8 cellular contexts compared by ENCODE assay signal in the genomic region with DNA sequence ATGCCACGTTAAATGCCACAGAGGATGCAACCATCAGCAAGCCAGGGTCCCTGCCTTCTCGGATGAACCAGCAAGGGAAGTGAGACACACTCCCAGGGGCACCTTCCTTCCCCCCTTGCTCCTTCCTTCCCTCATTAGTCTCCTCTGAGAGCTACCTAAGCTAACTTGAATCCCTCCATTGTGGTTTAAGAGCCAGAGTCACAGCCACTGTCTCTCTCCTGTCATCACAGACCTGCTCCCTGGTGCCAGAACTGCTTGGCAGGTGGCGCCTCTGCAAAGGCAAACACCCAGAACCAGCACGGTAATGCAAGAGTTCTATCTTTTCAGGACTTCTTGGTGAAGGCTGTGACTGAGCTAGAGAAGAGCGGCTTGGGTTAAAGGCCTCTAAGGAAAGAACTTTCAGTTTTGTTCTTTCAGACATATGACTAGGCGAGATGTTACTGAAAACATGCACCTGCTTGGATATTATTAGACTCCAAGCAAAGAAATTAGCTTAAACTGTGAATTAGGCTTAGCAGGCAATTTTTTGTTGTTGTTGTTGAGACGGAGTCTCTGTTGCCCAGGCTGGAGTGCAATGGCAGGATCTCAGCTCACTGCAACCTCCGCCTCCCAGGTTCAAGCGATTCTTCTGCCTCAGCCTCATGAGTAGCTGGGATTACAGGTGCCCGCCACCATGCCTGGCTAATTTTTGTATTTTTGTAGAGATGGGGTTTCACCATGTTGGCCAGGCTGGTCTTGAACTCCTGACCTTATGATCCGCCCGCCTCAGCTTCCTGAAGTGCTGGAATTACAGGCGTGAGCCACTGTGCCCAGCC. TPM values are rescaled to one million over a fixed set of nuclear protein-coding genes. Genes with fewer than 3 reads are reported as not detected.
DNase-seq lines count a peak whose midpoint lies in the region; ATAC-seq lines count a peak whose summit lies in the region.
"Not testable (repeated sequence)": the region's sequence is repeated elsewhere in the genome, so short reads cannot be mapped to it uniquely, and the experiment has no call there.

No MANE protein-coding gene starts in this region.

- peak overlapping the region; percentile 91 for H3K27ac Mint-ChIP-seq in activated T-cell treated with anti-CD3 and anti-CD28 coated beads, Interleukin-2, amount 50 U/mL, for 72 hours
- H3K27ac Mint-ChIP-seq in stimulated activated effector memory CD8-positive, alpha-beta T cell treated with anti-CD3 and anti-CD28 coated beads, Interleukin-12 subunit alpha, Interleukin-12 subunit beta, amount 100 ng/mL, for 72 hours, result peak overlapping the region; percentile 95

- intact Hi-C loops in left ventricle myocardium superior (cut with micrococcal nuclease), result not testable (repeated sequence)

- ATAC-seq in GM19023 (IDR thresholded peaks at IDR 0.05; ENCODE audit: unreplicated experiment) (peak; percentile 82), GM21723 (IDR thresholded peaks at IDR 0.05; ENCODE audit: unreplicated experiment) (peak; percentile 78), HG03139 (IDR thresholded peaks at IDR 0.05; ENCODE audit: unreplicated experiment) (peak; percentile 78), left ventricle myocardium superior (peak; percentile 66)
- ATAC-seq in activated T-cell treated with anti-CD3 and anti-CD28 coated beads, Interleukin-2, amount 50 U/mL, for 72 hours (replicated peaks in 1 of 2), result peak; percentile 68 to 71
- peak; percentile 81 for ATAC-seq in stimulated activated effector memory CD8-positive, alpha-beta T cell treated with anti-CD3 and anti-CD28 coated beads, Interleukin-12 subunit alpha, Interleukin-12 subunit beta, amount 100 ng/mL, for 72 hours

- peak overlapping the region; percentile 76 to 82 for H3K4me3 Mint-ChIP-seq in activated T-cell treated with anti-CD3 and anti-CD28 coated beads, Interleukin-2, amount 50 U/mL, for 72 hours
- peak overlapping the region; percentile 73 for H3K4me3 Mint-ChIP-seq in stimulated activated effector memory CD8-positive, alpha-beta T cell treated with anti-CD3 and anti-CD28 coated beads, Interleukin-12 subunit alpha, Interleukin-12 subunit beta, amount 100 ng/mL, for 72 hours

- not testable (repeated sequence) for H3K9me3 Mint-ChIP-seq in activated T-cell treated with anti-CD3 and anti-CD28 coated beads, Interleukin-2, amount 50 U/mL, for 72 hours; stimulated activated effector memory CD8-positive, alpha-beta T cell treated with anti-CD3 and anti-CD28 coated beads, Interleukin-12 subunit alpha, Interleukin-12 subunit beta, amount 100 ng/mL, for 72 hours

- DNase-seq in DMS53 (lab: John Stamatoyannopoulos, UW), result peak; percentile 55
- peak; percentile 67 for DNase-seq in NCI-H510A treated with DMSO at 0.1 percent for 48 hours (lab: John Stamatoyannopoulos, UW)
- DNase-seq in activated T-cell treated with anti-CD3 and anti-CD28 coated beads, Interleukin-2, amount 50 U/mL, for 72 hours, result peak; percentile 47 to 51
- peak; percentile 53 for DNase-seq in left ventricle myocardium superior
- not testable (repeated sequence) for DNase-seq in stimulated activated effector memory CD8-positive, alpha-beta T cell treated with anti-CD3 and anti-CD28 coated beads, Interleukin-12 subunit alpha, Interleukin-12 subunit beta, amount 100 ng/mL, for 72 hours (ENCODE audit: low spot score in 2 of 2)

- H3K4me1 Mint-ChIP-seq in activated T-cell treated with anti-CD3 and anti-CD28 coated beads, Interleukin-2, amount 50 U/mL, for 72 hours (ENCODE audit: low read depth), result peaks cover 80% of the 10 kb centered on the region
- H3K4me1 Mint-ChIP-seq in stimulated activated effector memory CD8-positive, alpha-beta T cell treated with anti-CD3 and anti-CD28 coated beads, Interleukin-12 subunit alpha, Interleukin-12 subunit beta, amount 100 ng/mL, for 72 hours, result peaks cover 76% of the 10 kb centered on the region

- peaks cover 4 to 10% of the 10 kb centered on the region in 2 donors for H3K36me3 Mint-ChIP-seq in activated T-cell treated with anti-CD3 and anti-CD28 coated beads, Interleukin-2, amount 50 U/mL, for 72 hours (ENCODE audit: insufficient read depth in 2 of 2)
- H3K36me3 Mint-ChIP-seq in stimulated activated effector memory CD8-positive, alpha-beta T cell treated with anti-CD3 and anti-CD28 coated beads, Interleukin-12 subunit alpha, Interleukin-12 subunit beta, amount 100 ng/mL, for 72 hours, result peaks cover 81% of the 10 kb centered on the region

- not testable (repeated sequence) for H3K27me3 Mint-ChIP-seq in activated T-cell treated with anti-CD3 and anti-CD28 coated beads, Interleukin-2, amount 50 U/mL, for 72 hours (ENCODE audit: low read depth)

RNA-seq across cellular contexts. Expression of a gene that starts 8.8 kb away (rescaled TPM):
- total RNA-seq in activated T-cell treated with anti-CD3 and anti-CD28 coated beads, Interleukin-2, amount 50 U/mL, for 72 hours, result 10 to 100 TPM; 58.1 to 98.3 TPM
- total RNA-seq in left ventricle myocardium superior, result 9.0 TPM
